In the genomic region with DNA sequence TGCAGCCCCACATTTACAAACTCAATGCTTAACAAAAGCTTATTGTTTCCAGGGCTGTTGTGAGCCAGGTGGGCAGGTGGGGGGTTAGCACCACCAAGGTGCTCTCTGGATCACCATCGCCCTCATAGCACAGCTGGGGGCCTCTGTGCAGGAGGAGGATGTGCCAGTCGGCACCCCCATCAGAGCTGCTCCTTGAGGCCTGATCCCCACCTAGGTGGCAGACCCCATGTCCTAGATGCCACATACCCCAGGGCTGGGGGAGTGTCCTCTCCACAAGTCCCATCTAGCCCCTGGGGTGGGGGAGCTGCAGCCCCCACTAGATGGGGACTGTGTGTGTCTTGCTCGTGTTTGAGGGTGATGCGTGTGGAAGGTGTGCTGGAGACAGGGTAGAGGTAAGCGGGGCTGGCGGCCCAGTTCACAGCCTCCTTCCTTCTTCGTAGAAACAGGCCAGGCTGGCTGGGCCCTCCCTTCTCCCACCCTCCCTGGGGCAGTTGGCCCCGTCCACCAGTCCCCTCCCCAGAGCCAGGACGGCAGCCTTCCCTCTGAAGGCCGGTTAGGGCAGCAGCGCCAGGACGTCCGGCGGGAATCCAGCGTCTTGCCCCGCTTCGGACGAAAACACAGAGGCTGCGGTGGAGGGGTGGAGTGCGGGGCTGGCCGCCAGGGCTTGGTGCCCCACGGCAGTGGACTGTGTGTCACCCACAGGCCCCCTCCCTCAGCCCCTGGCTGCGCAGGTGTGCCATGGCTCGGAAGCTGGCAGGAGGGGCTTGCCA, we compare ENCODE assay signal across 24 cellular contexts. TPM values are rescaled to one million over a fixed set of nuclear protein-coding genes. Genes with fewer than 3 reads are reported as not detected.
DNase-seq lines count a peak whose midpoint lies in the region; ATAC-seq, FAIRE-seq and TF ChIP-seq lines count a peak whose summit lies in the region.
"Had no signal": no experiment of that assay in that cellular context is flagged by ENCODE, and none has a peak within 500 bp of the region (broad histone marks: within the 10 kb centered on the region; RNA-seq: fewer than 3 reads in every experiment).

No MANE protein-coding gene starts in this region.

- H3K4me3 ChIP-seq in body of pancreas (no peak overlapping the region), left ventricle myocardium inferior (peak overlapping the region; percentile 87), neural cell (ENCODE audit: low read length) (peak overlapping the region; percentile 54), upper lobe of left lung (peak overlapping the region in 3 of 4 donors; percentile 20 to 88 (median 74))

- TF ChIP-seq POLR2A in body of pancreas (IDR thresholded peaks at IDR 0.05), result peak; percentile 24 to 45 (median 31)
- no peak for TF ChIP-seq POLR2A in upper lobe of left lung (IDR thresholded peaks at IDR 0.05)

- H3K36me3 ChIP-seq in body of pancreas (replicated peaks in 1 of 2; ENCODE audit: insufficient read depth in 1 of 2, low read depth in 2 of 2), result no peaks in the 10 kb centered on the region
- no peaks in the 10 kb centered on the region for H3K36me3 ChIP-seq in left ventricle myocardium inferior
- no peaks in the 10 kb centered on the region for H3K36me3 ChIP-seq in neural cell (ENCODE audit: insufficient read depth, low read length)
- no peaks in the 10 kb centered on the region for H3K36me3 ChIP-seq in upper lobe of left lung
- H3K36me3 ChIP-seq: WERI-Rb-1 had no signal

- peak; percentile 10 for ATAC-seq in body of pancreas
- ATAC-seq in upper lobe of left lung (ENCODE audit: low FRiP score in 2 of 2), result peak in 1 of 2 donors; percentile 9
- no peak for ATAC-seq in GM18873 (IDR thresholded peaks at IDR 0.05; ENCODE audit: low FRiP score, unreplicated experiment)
- ATAC-seq: activated T-cell treated with anti-CD3 and anti-CD28 coated beads, Interleukin-2, amount 50 U/mL, for 4 hours; natural killer cell treated with Interleukin-12 subunit alpha and Interleukin-12 subunit beta and Interleukin-15 and Interleukin-18, amount 100 ng/mL, for 72 hours had no signal

- no peak overlapping the region for H2AFZ ChIP-seq in neural cell (ENCODE audit: low read depth, low read length)

- H3K4me2 ChIP-seq in neural cell (ENCODE audit: low read length), result no peak overlapping the region

- H3K27ac ChIP-seq in body of pancreas (peak overlapping the region; percentile 84 to 98 (median 94)), left ventricle myocardium inferior (replicated peaks) (peak overlapping the region; percentile 96), neural cell (ENCODE audit: low read length) (no peak overlapping the region), upper lobe of left lung (peak overlapping the region; percentile 68 to 90 (median 80))
- H3K27ac ChIP-seq: WERI-Rb-1 had no signal

- TF ChIP-seq RAD21 in neural cell (conservative IDR thresholded peaks at IDR 0.05), result no peak

- peak in 1 of 7 experiments; percentile 26 for TF ChIP-seq CTCF in body of pancreas (IDR thresholded peaks at IDR 0.05)
- TF ChIP-seq CTCF in left ventricle myocardium inferior (IDR thresholded peaks at IDR 0.05; ENCODE audit: borderline replicate concordance), result no peak
- no peak for TF ChIP-seq CTCF in neural cell (IDR thresholded peaks at IDR 0.05; ENCODE audit: poor library complexity, severe bottlenecking)
- TF ChIP-seq CTCF in upper lobe of left lung (IDR thresholded peaks at IDR 0.05), result no peak

- H3K9ac ChIP-seq in neural cell (ENCODE audit: low read length), result peak overlapping the region; percentile 42

- 33 to 44% methylated on average over 3 to 18 of the region's 24 CpGs for WGBS in body of pancreas, 2 donors
- WGBS in upper lobe of left lung, 2 donors, result 30 to 35% methylated on average over 2 to 21 of the region's 24 CpGs

- no peaks in the 10 kb centered on the region for H4K20me1 ChIP-seq in neural cell (ENCODE audit: insufficient read depth)

- H3K9me3 ChIP-seq in body of pancreas (no peaks in the 10 kb centered on the region), left ventricle myocardium inferior (replicated peaks) (no peaks in the 10 kb centered on the region), neural cell (ENCODE audit: low read length) (no peaks in the 10 kb centered on the region), upper lobe of left lung (no peaks in the 10 kb centered on the region)

- no peaks in the 10 kb centered on the region for H3K9me2 ChIP-seq in neural cell (ENCODE audit: insufficient read depth, low read length)

- TF ChIP-seq EP300 in neural cell (conservative IDR thresholded peaks at IDR 0.05; ENCODE audit: poor library complexity, severe bottlenecking), result no peak
- no peak for TF ChIP-seq EP300 in upper lobe of left lung (IDR thresholded peaks at IDR 0.05)

- H3K79me2 ChIP-seq in neural cell (replicated peaks; ENCODE audit: insufficient read depth, low read length), result peaks cover 81% of the 10 kb centered on the region

- no peak for FAIRE-seq in frontal cortex (lab: Jason Lieb, UNC)
- FAIRE-seq: colon, endothelial cell of umbilical vein had no signal

- H3K4me1 ChIP-seq in body of pancreas, result peaks cover 81% of the 10 kb centered on the region
- peaks cover 81% of the 10 kb centered on the region for H3K4me1 ChIP-seq in left ventricle myocardium inferior
- H3K4me1 ChIP-seq in upper lobe of left lung, result peaks cover 20 to 89% (median 36%) of the 10 kb centered on the region in 4 donors

- DNase-seq in body of pancreas (peak; percentile 28 to 86 (median 56)), left ventricle myocardium inferior (peak; percentile 18), upper lobe of left lung (peak in 1 of 2 donors; percentile 85), hepatic stellate cell (ENCODE audit: low spot score) (no peak), frontal cortex (ENCODE audit: low spot score in 2 of 2) (no peak)
- DNase-seq: activated CD4-positive, alpha-beta memory T cell treated with anti-CD3 and anti-CD28 coated beads, Interleukin-2, amount 10 ng/mL, durations not matched to agents 7 days and 5 days; activated naive CD8-positive, alpha-beta T cell treated with anti-CD3 and anti-CD28 coated beads, Interleukin-2, amount 10 ng/mL, durations not matched to agents 7 days and 5 days; activated T-cell treated with anti-CD3 and anti-CD28 coated beads, Interleukin-2, amount 50 U/mL, for 4 hours; Calu3; foreskin fibroblast; mesenchymal stem cell; NCI-H2029; NCI-H446 treated with DMSO at 0.1 percent for 48 hours; SIG-M5; stimulated activated CD4-positive, alpha-beta T cell treated with anti-CD3 and anti-CD28 coated beads, Interleukin-2, amount 100 ng/mL, for 48 hours; WERI-Rb-1 had no signal

- no peaks in the 10 kb centered on the region for H3F3A ChIP-seq in neural cell (ENCODE audit: insufficient read depth, low read length, poor library complexity, severe bottlenecking)

- H3K27me3 ChIP-seq in body of pancreas, result no peaks in the 10 kb centered on the region
- H3K27me3 ChIP-seq in left ventricle myocardium inferior (ENCODE audit: low read depth), result peaks cover 89% of the 10 kb centered on the region
- H3K27me3 ChIP-seq in neural cell (ENCODE audit: insufficient read depth, low read depth, low read length), result peaks cover 54% of the 10 kb centered on the region
- peaks cover 0 to 48% (median 23%) of the 10 kb centered on the region in 4 donors for H3K27me3 ChIP-seq in upper lobe of left lung

- intact Hi-C loops in body of pancreas (cut with DNase I), result no loop called here
- intact Hi-C loops in left ventricle myocardium inferior (cut with micrococcal nuclease), result no loop called here

TF ChIP-seq in neural cell, 6 proteins besides CTCF, POLR2A, EP300 and RAD21:
- TF ChIP-seq POLR2AphosphoS5 (IDR thresholded peaks at IDR 0.05), result no peak
- TF ChIP-seq EZH2 (IDR thresholded peaks at IDR 0.05; ENCODE audit: borderline replicate concordance, insufficient read depth, low read length, poor library complexity, severe bottlenecking), result no peak
- TF ChIP-seq, protein P1, sequence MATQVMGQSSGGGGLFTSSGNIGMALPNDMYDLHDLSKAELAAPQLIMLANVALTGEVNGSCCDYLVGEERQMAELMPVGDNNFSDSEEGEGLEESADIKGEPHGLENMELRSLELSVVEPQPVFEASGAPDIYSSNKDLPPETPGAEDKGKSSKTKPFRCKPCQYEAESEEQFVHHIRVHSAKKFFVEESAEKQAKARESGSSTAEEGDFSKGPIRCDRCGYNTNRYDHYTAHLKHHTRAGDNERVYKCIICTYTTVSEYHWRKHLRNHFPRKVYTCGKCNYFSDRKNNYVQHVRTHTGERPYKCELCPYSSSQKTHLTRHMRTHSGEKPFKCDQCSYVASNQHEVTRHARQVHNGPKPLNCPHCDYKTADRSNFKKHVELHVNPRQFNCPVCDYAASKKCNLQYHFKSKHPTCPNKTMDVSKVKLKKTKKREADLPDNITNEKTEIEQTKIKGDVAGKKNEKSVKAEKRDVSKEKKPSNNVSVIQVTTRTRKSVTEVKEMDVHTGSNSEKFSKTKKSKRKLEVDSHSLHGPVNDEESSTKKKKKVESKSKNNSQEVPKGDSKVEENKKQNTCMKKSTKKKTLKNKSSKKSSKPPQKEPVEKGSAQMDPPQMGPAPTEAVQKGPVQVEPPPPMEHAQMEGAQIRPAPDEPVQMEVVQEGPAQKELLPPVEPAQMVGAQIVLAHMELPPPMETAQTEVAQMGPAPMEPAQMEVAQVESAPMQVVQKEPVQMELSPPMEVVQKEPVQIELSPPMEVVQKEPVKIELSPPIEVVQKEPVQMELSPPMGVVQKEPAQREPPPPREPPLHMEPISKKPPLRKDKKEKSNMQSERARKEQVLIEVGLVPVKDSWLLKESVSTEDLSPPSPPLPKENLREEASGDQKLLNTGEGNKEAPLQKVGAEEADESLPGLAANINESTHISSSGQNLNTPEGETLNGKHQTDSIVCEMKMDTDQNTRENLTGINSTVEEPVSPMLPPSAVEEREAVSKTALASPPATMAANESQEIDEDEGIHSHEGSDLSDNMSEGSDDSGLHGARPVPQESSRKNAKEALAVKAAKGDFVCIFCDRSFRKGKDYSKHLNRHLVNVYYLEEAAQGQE (IDR thresholded peaks at IDR 0.05; ENCODE audit: borderline replicate concordance), result no peak
- no peak for TF ChIP-seq SMC3 (conservative IDR thresholded peaks at IDR 0.05; ENCODE audit: poor library complexity)
- no peak for TF ChIP-seq MXI1 (conservative IDR thresholded peaks at IDR 0.05; ENCODE audit: poor library complexity, severe bottlenecking)
- TF ChIP-seq TAF1 (IDR thresholded peaks at IDR 0.05; ENCODE audit: low read depth), result no peak

RNA-seq across cellular contexts. Expression of gene PRDM16, which starts 3.4 kb away (rescaled TPM):
- 10 to 100 TPM; 15.2 to 16.6 TPM for total RNA-seq in body of pancreas
- 16.6 TPM for total RNA-seq in left ventricle myocardium inferior
- polyA plus RNA-seq in neural cell, result 0.16 and 0.21 TPM in 2 replicates
- 2.7 and 5.1 TPM in 2 replicates for polyA minus RNA-seq in neural cell
- 10 to 100 TPM; 12.3 to 54.5 (median 21.2) TPM for total RNA-seq in upper lobe of left lung
- 1.6 TPM for total RNA-seq in frontal cortex
- total RNA-seq: activated naive CD8-positive, alpha-beta T cell treated with anti-CD3 and anti-CD28 coated beads, Interleukin-2, amount 10 ng/mL, durations not matched to agents 7 days and 5 days; endothelial cell of umbilical vein; natural killer cell treated with Interleukin-12 subunit alpha and Interleukin-12 subunit beta and Interleukin-15 and Interleukin-18, amount 100 ng/mL, for 72 hours had no signal
- polyA plus RNA-seq: endothelial cell of umbilical vein had no signal

RNA-seq across cellular contexts. Expression of gene ACTRT2, which starts 51.1 kb away (rescaled TPM):
- not detected for total RNA-seq in body of pancreas
- total RNA-seq in left ventricle myocardium inferior, result not detected
- not detected in 2 replicates for polyA plus RNA-seq in neural cell
- polyA minus RNA-seq in neural cell, result not detected in 2 replicates
- total RNA-seq in upper lobe of left lung, result not detected
- total RNA-seq in frontal cortex, result not detected
- total RNA-seq: activated CD4-positive, alpha-beta memory T cell treated with anti-CD3 and anti-CD28 coated beads, Interleukin-2, amount 10 ng/mL, durations not matched to agents 7 days and 5 days; activated naive CD8-positive, alpha-beta T cell treated with anti-CD3 and anti-CD28 coated beads, Interleukin-2, amount 10 ng/mL, durations not matched to agents 7 days and 5 days; activated T-cell treated with anti-CD3 and anti-CD28 coated beads, Interleukin-2, amount 50 U/mL, for 4 hours; Calu3; endothelial cell of umbilical vein; G401; natural killer cell treated with Interleukin-12 subunit alpha and Interleukin-12 subunit beta and Interleukin-15 and Interleukin-18, amount 100 ng/mL, for 72 hours; subcutaneous adipose tissue; T-helper 1 cell treated with Interleukin-12 subunit alpha and Interleukin-12 subunit beta and Interleukin-4 antibody, amounts not matched to agents 30 ng/mL and 1 ng/mL, for 36 hours had no signal
- polyA plus RNA-seq: endothelial cell of umbilical vein had no signal

Comparison
In these comparisons a context has a peak if more than half of its experiments do, and no peak if none do; other contexts are left out.
1. DNase-seq: peak in body of pancreas (4 of 4) and left ventricle myocardium inferior (single experiment); none in hepatic stellate cell (single experiment) and frontal cortex (0 of 2).
2. H3K4me3 ChIP-seq: peak in left ventricle myocardium inferior (single experiment), neural cell (single experiment) and upper lobe of left lung (3 of 4); none in body of pancreas (0 of 2).
3. POLR2A ChIP-seq: peak in body of pancreas (3 of 3); none in upper lobe of left lung (0 of 4).